13 cellular contexts compared by ENCODE assay signal in the genomic region with DNA sequence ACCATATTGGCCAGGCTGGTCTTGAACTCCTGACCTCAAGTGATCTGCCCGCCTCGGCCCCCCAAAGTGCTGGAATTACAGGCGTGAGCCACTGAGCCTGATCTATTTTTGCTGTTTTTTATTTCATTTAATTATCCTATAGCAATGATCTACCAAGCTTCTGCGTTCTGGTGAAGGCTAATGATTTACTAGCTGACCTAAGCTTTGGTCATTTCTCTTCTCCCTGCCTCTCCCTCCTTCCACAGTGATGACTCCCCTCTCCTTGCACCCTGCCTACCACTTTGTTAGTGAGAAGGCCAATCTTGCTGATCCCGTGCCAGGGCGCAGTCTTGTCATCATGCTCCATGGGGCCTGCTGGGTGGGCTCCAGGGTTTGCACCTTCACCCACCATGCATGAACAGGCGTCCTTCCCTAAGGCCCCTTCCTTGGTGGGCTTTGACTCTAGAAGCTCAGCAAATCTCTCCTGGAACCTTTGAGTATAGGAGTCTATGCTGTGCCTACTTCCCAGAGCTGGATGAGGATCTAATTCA.
A peak's percentile ranks its signal among the peaks of the same experiment; 100 is the strongest.
DNase-seq lines count a peak whose midpoint lies in the region; FAIRE-seq and TF ChIP-seq lines count a peak whose summit lies in the region.
"Had no signal": no experiment of that assay in that cellular context is flagged by ENCODE, and none has a peak within 500 bp of the region (broad histone marks: within the 10 kb centered on the region; RNA-seq: fewer than 3 reads in every experiment).

No MANE protein-coding gene starts in this region.

- no peak for TF ChIP-seq CTCF in coronary artery (IDR thresholded peaks at IDR 0.05)

- no peak overlapping the region for H3K4me3 ChIP-seq in coronary artery
- H3K4me3 ChIP-seq: A549, GM12878 had no signal

- DNase-seq in HK-2 (ENCODE audit: unreplicated experiment), result peak; percentile 38
- peak; percentile 63 for DNase-seq in coronary artery (ENCODE audit: low spot score)
- peak; percentile 85 for DNase-seq in kidney tubule cell (ENCODE audit: low spot score)
- no peak for DNase-seq in urothelium cell line (ENCODE audit: low spot score)
- no peak for DNase-seq in LoVo (ENCODE audit: low spot score)
- no peak for DNase-seq in CD1c-positive myeloid dendritic cell (ENCODE audit: extremely low spot score)
- DNase-seq: CD4-positive, CD25-positive, alpha-beta regulatory T cell; DMS79; GOT3; H9 had no signal

- no peak overlapping the region for H3K27ac ChIP-seq in coronary artery
- H3K27ac ChIP-seq: A549 had no signal

- no peak for FAIRE-seq in urothelium cell line (lab: Jason Lieb, UNC)
- FAIRE-seq: A549, GM12878, GM18507 had no signal

Comparison
In these comparisons a context has a peak if more than half of its experiments do, and no peak if none do; other contexts are left out.
1. DNase-seq: peak in HK-2 (single experiment), coronary artery (single experiment) and kidney tubule cell (single experiment); none in urothelium cell line (single experiment), LoVo (single experiment) and CD1c-positive myeloid dendritic cell (single experiment).